In genomic region chr3:149702691-149703426, GRCh38 we compare ENCODE assay signal across 9 cellular contexts. TPM values are rescaled to one million over a fixed set of nuclear protein-coding genes. Genes with fewer than 3 reads are reported as not detected.
A peak's percentile ranks its signal among the peaks of the same experiment; 100 is the strongest.
DNase-seq lines count a peak whose midpoint lies in the region; ATAC-seq and TF ChIP-seq lines count a peak whose summit lies in the region.
"Had no signal": no experiment of that assay in that cellular context is flagged by ENCODE, and none has a peak within 500 bp of the region (broad histone marks: within the 10 kb centered on the region; RNA-seq: fewer than 3 reads in every experiment).

No MANE protein-coding gene starts in this region.

- no peaks in the 10 kb centered on the region for H3K27me3 Mint-ChIP-seq in mesothelial cell of epicardium (ENCODE audit: low read depth)

- H2AFZ ChIP-seq in mammary epithelial cell (ENCODE audit: low read depth, low read length) = peak overlapping the region; percentile 19

- peak overlapping the region; percentile 54 for H3K27ac Mint-ChIP-seq in mesothelial cell of epicardium

- H3K4me2 ChIP-seq in mammary epithelial cell (ENCODE audit: insufficient read depth, low read depth, low read length) = no peak overlapping the region

- H3K4me3 Mint-ChIP-seq in mesothelial cell of epicardium = no peak overlapping the region

- H3K9me3 ChIP-seq in mammary epithelial cell (replicated peaks; ENCODE audit: insufficient read depth, low read length) = peaks cover 5% of the 10 kb centered on the region
- peaks cover 5% of the 10 kb centered on the region for H3K9me3 ChIP-seq in upper lobe of right lung

- H3K4me1 ChIP-seq in mammary epithelial cell (ENCODE audit: insufficient read depth, low read length) (no peaks in the 10 kb centered on the region), upper lobe of right lung (no peaks in the 10 kb centered on the region)

- H3K9me3 Mint-ChIP-seq in mesothelial cell of epicardium = peaks cover 11% of the 10 kb centered on the region

- peak; percentile 46 for ATAC-seq in HG02938 (IDR thresholded peaks at IDR 0.05; ENCODE audit: unreplicated experiment)
- ATAC-seq in upper lobe of right lung = no peak

- WGBS in mammary epithelial cell (ENCODE audit: low coverage, missing lambda C conversion rate) = 73% methylated on average over 4 of the region's 4 CpGs

- TF ChIP-seq CTCF in mammary epithelial cell (conservative IDR thresholded peaks at IDR 0.05 in 1 of 2, IDR thresholded peaks at IDR 0.05 in 1 of 2; ENCODE audit: extremely low read depth in 1 of 2, insufficient read depth in 1 of 2, low read depth in 1 of 2, low read length in 2 of 2) = no peak
- TF ChIP-seq CTCF in mesothelial cell of epicardium (IDR thresholded peaks at IDR 0.05; ENCODE audit: unreplicated experiment) = no peak
- TF ChIP-seq CTCF in upper lobe of right lung (IDR thresholded peaks at IDR 0.05) = no peak

- no peaks in the 10 kb centered on the region for H3K79me2 ChIP-seq in mammary epithelial cell (ENCODE audit: insufficient read depth, low read length)

- BruUV-seq in mammary epithelial cell (replicated peaks; lab: Mats Ljungman, UMichigan) = no TSS peak

- peaks cover 3% of the 10 kb centered on the region for H3K36me3 Mint-ChIP-seq in mesothelial cell of epicardium

- CTCF ChIA-PET in mammary epithelial cell (lab: Charles Lee; ENCODE audit: low non-redundant PET) = no interaction called here

- H3K27me3 ChIP-seq in mammary epithelial cell (ENCODE audit: insufficient read depth, low read length) = no peaks in the 10 kb centered on the region
- no peaks in the 10 kb centered on the region for H3K27me3 ChIP-seq in upper lobe of right lung

- H3K4me3 ChIP-seq in mammary epithelial cell (replicated peaks in 1 of 3; ENCODE audit: insufficient read depth in 1 of 3, low read depth in 2 of 3, low read length in 3 of 3) (no peak overlapping the region), upper lobe of right lung (no peak overlapping the region)
- H3K4me3 ChIP-seq: thoracic aorta had no signal

- intact Hi-C loops in mammary epithelial cell (cut with micrococcal nuclease) (no loop called here), upper lobe of right lung (cut with DNase I) (no loop called here)

- H3K36me3 ChIP-seq in mammary epithelial cell (ENCODE audit: insufficient read depth, low read length) (no peaks in the 10 kb centered on the region), upper lobe of right lung (no peaks in the 10 kb centered on the region)
- H3K36me3 ChIP-seq: thoracic aorta had no signal

- dilution Hi-C loops in mammary epithelial cell (cut with HindIII; ENCODE audit: low sequenced_read_pairs) = no loop called here

- H3K27ac ChIP-seq in mammary epithelial cell (ENCODE audit: insufficient read depth, low read depth, low read length) (peak overlapping the region; percentile 36), upper lobe of right lung (no peak overlapping the region)
- H3K27ac ChIP-seq: thoracic aorta had no signal

- peak; percentile 23 for DNase-seq in COLO829 (ENCODE audit: low spot score)
- peak; percentile 88 for DNase-seq in mammary epithelial cell
- no peak for DNase-seq in mesothelial cell of epicardium (ENCODE audit: low spot score in 2 of 2, unreplicated experiment in 2 of 2)
- no peak for DNase-seq in anterior cingulate cortex (lab: John Stamatoyannopoulos, UW)
- DNase-seq in upper lobe of right lung = no peak
- no peak for DNase-seq in SHP77 treated with DMSO at 0.1 percent for 48 hours (lab: John Stamatoyannopoulos, UW)
- no peak for DNase-seq in T-helper 9 cell

- in situ Hi-C loops in mammary epithelial cell (cut with MboI; ENCODE audit: low sequenced_read_pairs in 2 of 2) = no loop called here

- H4K20me1 ChIP-seq in mammary epithelial cell (ENCODE audit: insufficient read depth, low read length) = no peaks in the 10 kb centered on the region

- H3K9ac ChIP-seq in mammary epithelial cell (ENCODE audit: insufficient read depth, low read length) = no peak overlapping the region

- H3K4me1 Mint-ChIP-seq in mesothelial cell of epicardium = peaks cover 4% of the 10 kb centered on the region

RNA-seq across cellular contexts. Expression of gene WWTR1, which starts 45.0 kb away (rescaled TPM):
- total RNA-seq in mammary epithelial cell (10 to 100 TPM; 56.1 to 58.0 TPM), mesothelial cell of epicardium (93.2 to 98.0 TPM (median 97.4 TPM) in 3 replicates), upper lobe of right lung (87.7 TPM)
- 76.3 TPM for polyA plus RNA-seq in mammary epithelial cell
- 149 TPM for polyA minus RNA-seq in mammary epithelial cell

RNA-seq across cellular contexts. Expression of gene COMMD2, which starts 49.4 kb away (rescaled TPM):
- total RNA-seq in mammary epithelial cell = 10 to 100 TPM; 29.3 to 38.8 TPM
- polyA plus RNA-seq in mammary epithelial cell = 33.9 TPM
- polyA minus RNA-seq in mammary epithelial cell = 31.6 TPM
- total RNA-seq in mesothelial cell of epicardium = 49.6 to 55.7 TPM (median 52.4 TPM) in 3 replicates
- total RNA-seq in upper lobe of right lung = 49.8 TPM

Comparison
In these comparisons a context has a peak if more than half of its experiments do, and no peak if none do; other contexts are left out.
1. DNase-seq: peak in COLO829 (single experiment) and mammary epithelial cell (single experiment); none in mesothelial cell of epicardium (0 of 2), anterior cingulate cortex (0 of 58), upper lobe of right lung (single experiment), SHP77 treated with DMSO at 0.1 percent for 48 hours (single experiment) and T-helper 9 cell (single experiment).